In the genomic region with DNA sequence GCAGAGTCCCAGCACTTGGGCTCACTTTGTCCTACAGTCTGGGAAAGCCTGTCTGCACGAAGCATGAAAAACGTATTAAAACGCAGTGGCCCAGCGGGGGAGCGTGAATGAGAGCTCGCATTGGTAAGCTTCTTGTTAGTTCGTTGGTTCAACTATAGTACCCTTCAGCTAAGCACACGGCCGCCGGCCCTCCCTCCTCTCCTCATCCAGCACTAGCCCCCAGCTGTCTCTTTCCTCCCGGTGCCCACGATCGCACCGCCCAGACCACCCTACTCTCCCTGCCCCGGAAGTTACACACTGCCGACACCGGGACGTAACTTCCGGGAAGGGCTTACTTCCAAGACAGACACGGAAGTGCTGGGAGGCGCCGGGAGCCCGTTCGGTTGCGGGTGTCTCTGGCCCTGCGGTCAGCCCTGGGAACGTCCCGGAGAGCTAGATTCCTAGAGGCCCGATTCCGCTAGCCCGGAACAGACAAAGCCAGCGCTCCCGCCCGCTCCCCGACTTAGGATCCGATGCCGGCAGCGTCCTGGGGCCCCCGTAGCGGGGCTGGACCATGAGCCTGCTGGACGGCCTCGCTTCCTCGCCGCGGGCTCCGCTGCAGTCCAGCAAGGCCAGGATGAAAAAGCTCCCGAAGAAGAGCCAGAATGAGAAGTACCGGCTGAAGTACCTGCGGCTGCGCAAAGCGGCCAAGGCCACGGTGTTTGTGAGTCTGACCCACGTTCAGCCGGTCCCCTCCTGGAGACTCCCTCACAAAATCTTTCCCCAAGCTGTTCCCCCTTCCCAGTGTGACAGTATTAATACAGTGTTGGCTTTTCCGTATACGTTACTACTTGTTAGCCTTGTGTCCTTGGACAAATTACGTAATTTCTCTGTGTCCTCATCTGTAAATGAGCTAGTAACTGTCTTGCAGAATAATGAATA, we compare ENCODE assay signal across 1 cellular context.
TF ChIP-seq lines count a peak whose summit lies in the region.

TSS of gene TBRG1 (plus strand) at position 334 of the 921 bp plus-strand sequence. CDS start at position 554, 220 bp downstream.

TF ChIP-seq in HepG2, 621 proteins besides CTCF, POLR2A, EP300 and RAD21 (continued from another document and continues in another):
- TF ChIP-seq ZNF276 (CRISPR knock-in tag; IDR thresholded peaks at IDR 0.05; ENCODE audit: low read depth) (no peak), CC2D1A (CRISPR knock-in tag; IDR thresholded peaks at IDR 0.05) (no peak), ELK4 (CRISPR knock-in tag; IDR thresholded peaks at IDR 0.05; ENCODE audit: borderline replicate concordance) (no peak), GTF3A (CRISPR knock-in tag; conservative IDR thresholded peaks at IDR 0.05) (no peak), THAP11 (CRISPR knock-in tag; IDR thresholded peaks at IDR 0.05) (peak; percentile 90), PHF20 (CRISPR knock-in tag; IDR thresholded peaks at IDR 0.05) (peak; percentile 96), ZNF30 (CRISPR knock-in tag; IDR thresholded peaks at IDR 0.05) (no peak), ATM (IDR thresholded peaks at IDR 0.05; ENCODE audit: borderline replicate concordance) (no peak), ZNF101 (CRISPR knock-in tag; IDR thresholded peaks at IDR 0.05; ENCODE audit: borderline replicate concordance, low read depth) (no peak), ZNF256 (CRISPR knock-in tag; conservative IDR thresholded peaks at IDR 0.05) (no peak), KLF12 (CRISPR knock-in tag; IDR thresholded peaks at IDR 0.05; ENCODE audit: borderline replicate concordance) (no peak), BRCA1 (CRISPR knock-in tag; IDR thresholded peaks at IDR 0.05) (no peak), ZNF337 (CRISPR knock-in tag; IDR thresholded peaks at IDR 0.05; ENCODE audit: borderline replicate concordance, low read depth) (0 out of 2 replicates have a peak, but pooled peaks have one; percentile 25), ZNF775 (CRISPR knock-in tag; IDR thresholded peaks at IDR 0.05; ENCODE audit: borderline replicate concordance) (no peak), CENPBD1 (CRISPR knock-in tag; IDR thresholded peaks at IDR 0.05; ENCODE audit: borderline replicate concordance, low read depth) (no peak), ZNF549 (CRISPR knock-in tag; IDR thresholded peaks at IDR 0.05) (no peak), ZNF691 (CRISPR knock-in tag; IDR thresholded peaks at IDR 0.05; ENCODE audit: borderline replicate concordance, low read depth) (peak; percentile 77; the same call in 1 of the 2 replicates), SIX4 (CRISPR knock-in tag; IDR thresholded peaks at IDR 0.05) (no peak), PPARG (CRISPR knock-in tag; conservative IDR thresholded peaks at IDR 0.05) (no peak), ERF (CRISPR knock-in tag; IDR thresholded peaks at IDR 0.05) (peak; percentile 93), ZBTB21 (CRISPR knock-in tag; IDR thresholded peaks at IDR 0.05) (0 out of 2 replicates have a peak, but pooled peaks have one; percentile 41), ZNF792 (CRISPR knock-in tag; IDR thresholded peaks at IDR 0.05) (peak; percentile 75; the same call in 1 of the 2 replicates), ZBTB20 (CRISPR knock-in tag; IDR thresholded peaks at IDR 0.05; ENCODE audit: borderline replicate concordance, low read depth) (no peak; the same call in 1 of the 2 replicates), EED (CRISPR knock-in tag; IDR thresholded peaks at IDR 0.05) (peak; percentile 73; the same call in 1 of the 2 replicates), NFE2L2 (IDR thresholded peaks at IDR 0.05; ENCODE audit: low read length) (no peak), SAP130 (CRISPR knock-in tag; IDR thresholded peaks at IDR 0.05; ENCODE audit: low read depth) (peak; percentile 99), SP1 (IDR thresholded peaks at IDR 0.05) (no peak), SP1 (CRISPR knock-in tag; IDR thresholded peaks at IDR 0.05) (peak; percentile 28; the same call in 1 of the 2 replicates), ZNF660 (CRISPR knock-in tag; IDR thresholded peaks at IDR 0.05; ENCODE audit: borderline replicate concordance, low read depth) (no peak), ZNF468 (CRISPR knock-in tag; IDR thresholded peaks at IDR 0.05) (no peak), ZNF343 (CRISPR knock-in tag; IDR thresholded peaks at IDR 0.05) (no peak), ZBTB38 (CRISPR knock-in tag; IDR thresholded peaks at IDR 0.05) (peak; percentile 72), PBX3 (CRISPR knock-in tag; IDR thresholded peaks at IDR 0.05; ENCODE audit: borderline replicate concordance) (0 out of 2 replicates have a peak, but pooled peaks have one; percentile 49), WIZ (CRISPR knock-in tag; IDR thresholded peaks at IDR 0.05) (no peak), NFIB (CRISPR knock-in tag; IDR thresholded peaks at IDR 0.05; ENCODE audit: borderline replicate concordance) (no peak), SMAD1 (CRISPR knock-in tag; IDR thresholded peaks at IDR 0.05; ENCODE audit: borderline replicate concordance, low read depth) (0 out of 2 replicates have a peak, but pooled peaks have one; percentile 65), HIVEP1 (CRISPR knock-in tag; IDR thresholded peaks at IDR 0.05) (peak; percentile 85; the same call in 1 of the 2 replicates), NCOR1 (IDR thresholded peaks at IDR 0.05; ENCODE audit: borderline replicate concordance, low read length) (no peak), SP140L (CRISPR knock-in tag; IDR thresholded peaks at IDR 0.05; ENCODE audit: borderline replicate concordance) (no peak), ZNF772 (CRISPR knock-in tag; IDR thresholded peaks at IDR 0.05) (no peak; the same call in 1 of the 2 replicates), ZNF484 (CRISPR knock-in tag; IDR thresholded peaks at IDR 0.05; ENCODE audit: borderline replicate concordance, low read depth) (no peak), ZNF501 (CRISPR knock-in tag; IDR thresholded peaks at IDR 0.05) (peak; percentile 97), ZNF777 (CRISPR knock-in tag; IDR thresholded peaks at IDR 0.05) (peak; percentile 49; the same call in 1 of the 2 replicates), THYN1 (CRISPR knock-in tag; IDR thresholded peaks at IDR 0.05; ENCODE audit: borderline replicate concordance, low read depth) (no peak), SSRP1 (CRISPR knock-in tag; IDR thresholded peaks at IDR 0.05) (0 out of 2 replicates have a peak, but pooled peaks have one; percentile 25), E2F1 (CRISPR knock-in tag; IDR thresholded peaks at IDR 0.05) (no peak; the same call in 1 of the 2 replicates)
- TF ChIP-seq, protein P1, sequence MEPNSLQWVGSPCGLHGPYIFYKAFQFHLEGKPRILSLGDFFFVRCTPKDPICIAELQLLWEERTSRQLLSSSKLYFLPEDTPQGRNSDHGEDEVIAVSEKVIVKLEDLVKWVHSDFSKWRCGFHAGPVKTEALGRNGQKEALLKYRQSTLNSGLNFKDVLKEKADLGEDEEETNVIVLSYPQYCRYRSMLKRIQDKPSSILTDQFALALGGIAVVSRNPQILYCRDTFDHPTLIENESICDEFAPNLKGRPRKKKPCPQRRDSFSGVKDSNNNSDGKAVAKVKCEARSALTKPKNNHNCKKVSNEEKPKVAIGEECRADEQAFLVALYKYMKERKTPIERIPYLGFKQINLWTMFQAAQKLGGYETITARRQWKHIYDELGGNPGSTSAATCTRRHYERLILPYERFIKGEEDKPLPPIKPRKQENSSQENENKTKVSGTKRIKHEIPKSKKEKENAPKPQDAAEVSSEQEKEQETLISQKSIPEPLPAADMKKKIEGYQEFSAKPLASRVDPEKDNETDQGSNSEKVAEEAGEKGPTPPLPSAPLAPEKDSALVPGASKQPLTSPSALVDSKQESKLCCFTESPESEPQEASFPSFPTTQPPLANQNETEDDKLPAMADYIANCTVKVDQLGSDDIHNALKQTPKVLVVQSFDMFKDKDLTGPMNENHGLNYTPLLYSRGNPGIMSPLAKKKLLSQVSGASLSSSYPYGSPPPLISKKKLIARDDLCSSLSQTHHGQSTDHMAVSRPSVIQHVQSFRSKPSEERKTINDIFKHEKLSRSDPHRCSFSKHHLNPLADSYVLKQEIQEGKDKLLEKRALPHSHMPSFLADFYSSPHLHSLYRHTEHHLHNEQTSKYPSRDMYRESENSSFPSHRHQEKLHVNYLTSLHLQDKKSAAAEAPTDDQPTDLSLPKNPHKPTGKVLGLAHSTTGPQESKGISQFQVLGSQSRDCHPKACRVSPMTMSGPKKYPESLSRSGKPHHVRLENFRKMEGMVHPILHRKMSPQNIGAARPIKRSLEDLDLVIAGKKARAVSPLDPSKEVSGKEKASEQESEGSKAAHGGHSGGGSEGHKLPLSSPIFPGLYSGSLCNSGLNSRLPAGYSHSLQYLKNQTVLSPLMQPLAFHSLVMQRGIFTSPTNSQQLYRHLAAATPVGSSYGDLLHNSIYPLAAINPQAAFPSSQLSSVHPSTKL (CRISPR knock-in tag; IDR thresholded peaks at IDR 0.05): peak; percentile 56
- TF ChIP-seq, protein P2, sequence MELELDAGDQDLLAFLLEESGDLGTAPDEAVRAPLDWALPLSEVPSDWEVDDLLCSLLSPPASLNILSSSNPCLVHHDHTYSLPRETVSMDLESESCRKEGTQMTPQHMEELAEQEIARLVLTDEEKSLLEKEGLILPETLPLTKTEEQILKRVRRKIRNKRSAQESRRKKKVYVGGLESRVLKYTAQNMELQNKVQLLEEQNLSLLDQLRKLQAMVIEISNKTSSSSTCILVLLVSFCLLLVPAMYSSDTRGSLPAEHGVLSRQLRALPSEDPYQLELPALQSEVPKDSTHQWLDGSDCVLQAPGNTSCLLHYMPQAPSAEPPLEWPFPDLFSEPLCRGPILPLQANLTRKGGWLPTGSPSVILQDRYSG (CRISPR knock-in tag; IDR thresholded peaks at IDR 0.05): peak; percentile 76; the same call in 1 of the 2 replicates
- TF ChIP-seq, protein P3, sequence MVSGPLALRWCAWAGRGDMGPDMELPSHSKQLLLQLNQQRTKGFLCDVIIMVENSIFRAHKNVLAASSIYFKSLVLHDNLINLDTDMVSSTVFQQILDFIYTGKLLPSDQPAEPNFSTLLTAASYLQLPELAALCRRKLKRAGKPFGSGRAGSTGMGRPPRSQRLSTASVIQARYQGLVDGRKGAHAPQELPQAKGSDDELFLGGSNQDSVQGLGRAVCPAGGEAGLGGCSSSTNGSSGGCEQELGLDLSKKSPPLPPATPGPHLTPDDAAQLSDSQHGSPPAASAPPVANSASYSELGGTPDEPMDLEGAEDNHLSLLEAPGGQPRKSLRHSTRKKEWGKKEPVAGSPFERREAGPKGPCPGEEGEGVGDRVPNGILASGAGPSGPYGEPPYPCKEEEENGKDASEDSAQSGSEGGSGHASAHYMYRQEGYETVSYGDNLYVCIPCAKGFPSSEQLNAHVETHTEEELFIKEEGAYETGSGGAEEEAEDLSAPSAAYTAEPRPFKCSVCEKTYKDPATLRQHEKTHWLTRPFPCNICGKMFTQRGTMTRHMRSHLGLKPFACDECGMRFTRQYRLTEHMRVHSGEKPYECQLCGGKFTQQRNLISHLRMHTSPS (CRISPR knock-in tag; IDR thresholded peaks at IDR 0.05; ENCODE audit: low read depth): 0 out of 2 replicates have a peak, but pooled peaks have one; percentile 54
